ENCODE assay signal across 12 cellular contexts in the genomic region with DNA sequence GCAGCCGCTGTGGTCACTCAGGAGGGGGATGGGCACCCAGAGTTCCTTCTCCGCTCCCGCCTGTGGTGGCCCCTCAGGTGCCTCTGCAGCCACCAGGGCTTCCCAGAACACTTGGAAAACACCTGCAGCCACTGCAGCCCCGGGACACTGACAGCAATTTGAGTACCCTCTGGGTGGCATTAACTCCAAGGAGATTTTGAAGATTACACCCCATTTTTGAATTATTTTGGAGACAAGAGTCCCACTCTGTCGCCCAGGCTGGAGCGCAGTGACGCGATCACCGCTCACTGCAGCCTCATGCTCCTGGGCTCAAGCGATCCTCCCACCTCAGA. TPM values are rescaled to one million over a fixed set of nuclear protein-coding genes. Genes with fewer than 3 reads are reported as not detected.
DNase-seq lines count a peak whose midpoint lies in the region; ATAC-seq and TF ChIP-seq lines count a peak whose summit lies in the region.
"Had no signal": no experiment of that assay in that cellular context is flagged by ENCODE, and none has a peak within 500 bp of the region (broad histone marks: within the 10 kb centered on the region; RNA-seq: fewer than 3 reads in every experiment).

No MANE protein-coding gene starts in this region.

- DNase-seq in ascending aorta (ENCODE audit: low spot score in 2 of 2) (no peak), immature natural killer cell (no peak), kidney glomerular epithelial cell (lab: John Stamatoyannopoulos, UW) (no peak), NCI-H1436 treated with DMSO at 0.1 percent for 48 hours (lab: John Stamatoyannopoulos, UW) (no peak)
- no peak for DNase-seq in CD8-positive, alpha-beta memory T cell
- DNase-seq in activated naive CD8-positive, alpha-beta T cell treated with anti-CD3 and anti-CD28 coated beads, Interleukin-2, amount 50 U/mL, for 24 hours = no peak
- DNase-seq: activated T-cell treated with anti-CD3 and anti-CD28 coated beads, Interleukin-2, amount 50 U/mL, for 24 hours; CD4-positive, alpha-beta T cell; retina had no signal

- H3K4me3 Mint-ChIP-seq in immature natural killer cell = peak overlapping the region in 3 of 5 donors; percentile 74 to 82 (median 74)
- no peak overlapping the region for H3K4me3 Mint-ChIP-seq in CD8-positive, alpha-beta memory T cell
- H3K4me3 Mint-ChIP-seq in activated naive CD8-positive, alpha-beta T cell treated with anti-CD3 and anti-CD28 coated beads, Interleukin-2, amount 50 U/mL, for 24 hours = no peak overlapping the region
- H3K4me3 Mint-ChIP-seq: activated T-cell treated with anti-CD3 and anti-CD28 coated beads, Interleukin-2, amount 50 U/mL, for 24 hours had no signal

- H3K4me1 Mint-ChIP-seq in immature natural killer cell = peaks cover 14 to 15% of the 10 kb centered on the region in 2 donors
- peaks cover 5 to 8% (median 7%) of the 10 kb centered on the region in 3 donors for H3K4me1 Mint-ChIP-seq in CD8-positive, alpha-beta memory T cell
- peaks cover 9% of the 10 kb centered on the region for H3K4me1 Mint-ChIP-seq in activated naive CD8-positive, alpha-beta T cell treated with anti-CD3 and anti-CD28 coated beads, Interleukin-2, amount 50 U/mL, for 24 hours

- no peaks in the 10 kb centered on the region for H3K36me3 Mint-ChIP-seq in immature natural killer cell
- peaks cover 0 to 2% (median 0%) of the 10 kb centered on the region in 3 donors for H3K36me3 Mint-ChIP-seq in CD8-positive, alpha-beta memory T cell
- H3K36me3 Mint-ChIP-seq in activated naive CD8-positive, alpha-beta T cell treated with anti-CD3 and anti-CD28 coated beads, Interleukin-2, amount 50 U/mL, for 24 hours (ENCODE audit: low read depth) = no peaks in the 10 kb centered on the region

- POLR2A ChIA-PET in CD8-positive, alpha-beta memory T cell (lab: Charles Lee) = no interaction called here

- peaks cover 40% of the 10 kb centered on the region for H3K4me1 ChIP-seq in BLaER1
- peaks cover 18 to 53% of the 10 kb centered on the region in 2 donors for H3K4me1 ChIP-seq in ascending aorta
- peaks cover 10% of the 10 kb centered on the region for H3K4me1 ChIP-seq in rectal smooth muscle tissue (ENCODE audit: control insufficient read depth, insufficient read depth, low read length)
- no peaks in the 10 kb centered on the region for H3K4me1 ChIP-seq in CD8-positive, alpha-beta memory T cell (ENCODE audit: insufficient read depth, low read length)

- TF ChIP-seq CTCF in ascending aorta (IDR thresholded peaks at IDR 0.05) = no peak

- H3K27me3 Mint-ChIP-seq in immature natural killer cell (ENCODE audit: low read depth in 3 of 3) = peaks cover 2 to 6% (median 3%) of the 10 kb centered on the region in 3 donors
- H3K27me3 Mint-ChIP-seq in CD8-positive, alpha-beta memory T cell = no peaks in the 10 kb centered on the region
- no peaks in the 10 kb centered on the region for H3K27me3 Mint-ChIP-seq in activated naive CD8-positive, alpha-beta T cell treated with anti-CD3 and anti-CD28 coated beads, Interleukin-2, amount 50 U/mL, for 24 hours
- H3K27me3 Mint-ChIP-seq: activated T-cell treated with anti-CD3 and anti-CD28 coated beads, Interleukin-2, amount 50 U/mL, for 24 hours; CD4-positive, alpha-beta T cell had no signal

- H3K4me3 ChIP-seq in BLaER1 (no peak overlapping the region), ascending aorta (peak overlapping the region; percentile 41 to 53), rectal smooth muscle tissue (ENCODE audit: low read length) (peak overlapping the region; percentile 56)
- no peak overlapping the region for H3K4me3 ChIP-seq in CD8-positive, alpha-beta memory T cell (ENCODE audit: low read length)
- H3K4me3 ChIP-seq: K562 had no signal

- H3K27ac Mint-ChIP-seq in immature natural killer cell = no peak overlapping the region
- peak overlapping the region in 1 of 8 donors; percentile 43 for H3K27ac Mint-ChIP-seq in CD8-positive, alpha-beta memory T cell
- H3K27ac Mint-ChIP-seq in activated naive CD8-positive, alpha-beta T cell treated with anti-CD3 and anti-CD28 coated beads, Interleukin-2, amount 50 U/mL, for 24 hours = no peak overlapping the region
- H3K27ac Mint-ChIP-seq: activated T-cell treated with anti-CD3 and anti-CD28 coated beads, Interleukin-2, amount 50 U/mL, for 24 hours; CD4-positive, alpha-beta T cell had no signal

- H3K27me3 ChIP-seq in BLaER1 (no peaks in the 10 kb centered on the region), ascending aorta (no peaks in the 10 kb centered on the region), rectal smooth muscle tissue (ENCODE audit: control insufficient read depth, insufficient read depth, low read length) (no peaks in the 10 kb centered on the region)
- H3K27me3 ChIP-seq in CD8-positive, alpha-beta memory T cell (ENCODE audit: insufficient read depth, low read length, poor library complexity, severe bottlenecking) = no peaks in the 10 kb centered on the region

- no peak overlapping the region for H3K27ac ChIP-seq in BLaER1
- peak overlapping the region; percentile 97 to 99 for H3K27ac ChIP-seq in ascending aorta
- H3K27ac ChIP-seq in rectal smooth muscle tissue (ENCODE audit: low read depth, low read length) = peak overlapping the region; percentile 84
- no peak overlapping the region for H3K27ac ChIP-seq in CD8-positive, alpha-beta memory T cell (ENCODE audit: low read depth, low read length)

- H3K9me3 Mint-ChIP-seq in immature natural killer cell = no peaks in the 10 kb centered on the region
- H3K9me3 Mint-ChIP-seq in CD8-positive, alpha-beta memory T cell = no peaks in the 10 kb centered on the region
- H3K9me3 Mint-ChIP-seq in activated naive CD8-positive, alpha-beta T cell treated with anti-CD3 and anti-CD28 coated beads, Interleukin-2, amount 50 U/mL, for 24 hours = no peaks in the 10 kb centered on the region
- H3K9me3 Mint-ChIP-seq: activated T-cell treated with anti-CD3 and anti-CD28 coated beads, Interleukin-2, amount 50 U/mL, for 24 hours; CD4-positive, alpha-beta T cell had no signal

- H3K4me2 ChIP-seq in BLaER1 = peak overlapping the region; percentile 75

- no peak for ATAC-seq in activated naive CD8-positive, alpha-beta T cell treated with anti-CD3 and anti-CD28 coated beads, Interleukin-2, amount 50 U/mL, for 24 hours
- ATAC-seq: K562 had no signal

- intact Hi-C loops in ascending aorta (cut with DNase I) = loop anchor here (2.0 to 10.0 kb wide), 3 partner anchors 54 to 330 kb away; partner anchors contain the start of genes FBH1 and PFKFB3

- H4K20me1 ChIP-seq in BLaER1 = no peaks in the 10 kb centered on the region

- H3K36me3 ChIP-seq in BLaER1 (no peaks in the 10 kb centered on the region), ascending aorta (no peaks in the 10 kb centered on the region), rectal smooth muscle tissue (ENCODE audit: control insufficient read depth, insufficient read depth, low read length) (no peaks in the 10 kb centered on the region)
- no peaks in the 10 kb centered on the region for H3K36me3 ChIP-seq in CD8-positive, alpha-beta memory T cell (ENCODE audit: insufficient read depth, low read length)

- H3K9ac ChIP-seq in BLaER1 (no peak overlapping the region), rectal smooth muscle tissue (ENCODE audit: low read length) (peak overlapping the region; percentile 24)

- H3K9me3 ChIP-seq in BLaER1 = no peaks in the 10 kb centered on the region
- H3K9me3 ChIP-seq in ascending aorta = no peaks in the 10 kb centered on the region
- H3K9me3 ChIP-seq in CD8-positive, alpha-beta memory T cell (ENCODE audit: low read length) = no peaks in the 10 kb centered on the region

- CTCF ChIA-PET in CD8-positive, alpha-beta memory T cell (lab: Charles Lee) = no interaction called here

RNA-seq across cellular contexts. Expression of gene IL15RA, which starts 32.2 kb away (rescaled TPM):
- 24.8 TPM for total RNA-seq in ascending aorta
- polyA plus RNA-seq in immature natural killer cell = 10 to 100 TPM in 2 of 3 donors, 1 to 10 TPM in 1; 7.4 to 22.6 (median 14.4) TPM
- total RNA-seq in CD8-positive, alpha-beta memory T cell = 10 to 100 TPM; 30.1 to 33.5 TPM
- polyA plus RNA-seq in CD8-positive, alpha-beta memory T cell = 19.8 TPM

RNA-seq across cellular contexts. Expression of gene FBH1, which starts 55.1 kb away (rescaled TPM):
- 43.0 TPM for total RNA-seq in ascending aorta
- polyA plus RNA-seq in immature natural killer cell = 10 to 100 TPM; 32.6 to 60.6 (median 46.8) TPM
- 10 to 100 TPM; 58.7 to 59.3 TPM for total RNA-seq in CD8-positive, alpha-beta memory T cell
- 82.2 TPM for polyA plus RNA-seq in CD8-positive, alpha-beta memory T cell

RNA-seq across cellular contexts. Expression of gene ANKRD16, which starts 55.5 kb away (rescaled TPM):
- 10.4 TPM for total RNA-seq in ascending aorta
- polyA plus RNA-seq in immature natural killer cell = 1 to 10 TPM; 3.2 to 5.0 (median 3.2) TPM
- 1 to 10 TPM; 7.2 to 8.5 TPM for total RNA-seq in CD8-positive, alpha-beta memory T cell
- polyA plus RNA-seq in CD8-positive, alpha-beta memory T cell = 3.2 TPM

Comparison
In these comparisons a context has a peak if more than half of its experiments do, and no peak if none do; other contexts are left out.
1. H3K27ac ChIP-seq: peak in ascending aorta (2 of 2) and rectal smooth muscle tissue (single experiment); none in BLaER1 (single experiment) and CD8-positive, alpha-beta memory T cell (single experiment).
2. H3K4me3 ChIP-seq: peak in ascending aorta (2 of 2) and rectal smooth muscle tissue (single experiment); none in BLaER1 (single experiment) and CD8-positive, alpha-beta memory T cell (single experiment).
3. H3K4me3 Mint-ChIP-seq: peak in immature natural killer cell (3 of 5); none in CD8-positive, alpha-beta memory T cell (0 of 7) and activated naive CD8-positive, alpha-beta T cell treated with anti-CD3 and anti-CD28 coated beads, Interleukin-2, amount 50 U/mL, for 24 hours (single experiment).